ENCODE assay signal across 15 cellular contexts in genomic region chr1:23645338-23645737, GRCh38. TPM values are rescaled to one million over a fixed set of nuclear protein-coding genes. Genes with fewer than 3 reads are reported as not detected.
DNase-seq lines count a peak whose midpoint lies in the region; ATAC-seq and TF ChIP-seq lines count a peak whose summit lies in the region.
"Had no signal": no experiment of that assay in that cellular context is flagged by ENCODE, and none has a peak within 500 bp of the region (broad histone marks: within the 10 kb centered on the region; RNA-seq: fewer than 3 reads in every experiment).

No MANE protein-coding gene starts in this region.

- no peaks in the 10 kb centered on the region for H3K9me2 ChIP-seq in Karpas-422 (replicated peaks; ENCODE audit: insufficient read depth, low read length)

- H3K4me3 ChIP-seq in Karpas-422 (ENCODE audit: low read length) (no peak overlapping the region), thyroid gland (replicated peaks in 1 of 3) (no peak overlapping the region)

- DNase-seq in Right ventricle myocardium inferior (ENCODE audit: missing footprints) (peak; percentile 37), Right ventricle myocardium superior (no peak), Karpas-422 (peak; percentile 27), cerebellar cortex (ENCODE audit: low spot score) (peak; percentile 59), thyroid gland (no peak), DMS153 treated with DMSO at 0.1 percent for 48 hours (lab: John Stamatoyannopoulos, UW; ENCODE audit: unreplicated experiment) (no peak), amniotic stem cell (lab: John Stamatoyannopoulos, UW) (no peak)
- no peak for DNase-seq in activated effector memory CD4-positive, alpha-beta T cell treated with Interleukin-2 at 50 U/mL for 16 hours
- DNase-seq: 8988T; CD4-positive, alpha-beta memory T cell; DMS153; DND-41; HCEC 1CT; IMR-90 had no signal

- H3K9ac ChIP-seq in Karpas-422 (ENCODE audit: low read length) = no peak overlapping the region

- no peak overlapping the region for H3K27ac ChIP-seq in Karpas-422 (ENCODE audit: low read length)
- H3K27ac ChIP-seq in thyroid gland = peak overlapping the region in 2 of 3 donors; percentile 74 to 75
- H3K27ac ChIP-seq: C4-2B had no signal

- no peak overlapping the region for H3K4me2 ChIP-seq in Karpas-422 (ENCODE audit: low read depth, low read length, poor library complexity, severe bottlenecking)

- H3K27me3 ChIP-seq in Karpas-422 (ENCODE audit: low read length) (no peaks in the 10 kb centered on the region), thyroid gland (no peaks in the 10 kb centered on the region)

- H3K9me3 ChIP-seq in Karpas-422 (ENCODE audit: low read length) = no peaks in the 10 kb centered on the region
- H3K9me3 ChIP-seq in thyroid gland = no peaks in the 10 kb centered on the region

- H3K4me1 ChIP-seq in Karpas-422 (ENCODE audit: low read length) (no peaks in the 10 kb centered on the region), thyroid gland (peaks cover 22 to 30% of the 10 kb centered on the region in 2 donors)

- intact Hi-C loops in Right ventricle myocardium inferior (cut with DNase I) (no loop called here), Right ventricle myocardium superior (cut with DNase I) (no loop called here), thyroid gland (cut with DNase I) (no loop called here)

- no peaks in the 10 kb centered on the region for H4K20me1 ChIP-seq in Karpas-422 (ENCODE audit: insufficient read depth, low read depth, low read length)

- H3K79me2 ChIP-seq in Karpas-422 (ENCODE audit: low read length) = no peaks in the 10 kb centered on the region

- no peak for TF ChIP-seq CTCF in thyroid gland (IDR thresholded peaks at IDR 0.05)

- no peak for TF ChIP-seq POLR2A in thyroid gland (IDR thresholded peaks at IDR 0.05)

- ATAC-seq in Right ventricle myocardium inferior = no peak
- ATAC-seq in Right ventricle myocardium superior (ENCODE audit: poor library complexity) = no peak

- H3K36me3 ChIP-seq in Karpas-422 (ENCODE audit: insufficient read depth, low read length) = no peaks in the 10 kb centered on the region
- H3K36me3 ChIP-seq in thyroid gland = no peaks in the 10 kb centered on the region

- H2AFZ ChIP-seq in Karpas-422 (ENCODE audit: low read length) = no peak overlapping the region

- WGBS in thyroid gland, 2 donors = 86 to 88% methylated on average over 3 of the region's 3 CpGs

RNA-seq across cellular contexts. Expression of gene RPL11, which starts 46.3 kb away (rescaled TPM):
- 681 TPM for total RNA-seq in Right ventricle myocardium inferior
- total RNA-seq in Right ventricle myocardium superior = 570 TPM
- 1,479 and 2,277 TPM in 2 replicates for total RNA-seq in Karpas-422 (2014; rRNA removed; shearing (Covaris generic); ENCODE audit: low replicate concordance)
- total RNA-seq in thyroid gland = 1,000 to 10,000 TPM in 1 of 4 donors, 100 to 1,000 TPM in 3; 669 to 1,720 (median 801) TPM

Comparison
In these comparisons a context has a peak if more than half of its experiments do, and no peak if none do; other contexts are left out.
1. DNase-seq: peak in Right ventricle myocardium inferior (single experiment), Karpas-422 (single experiment) and cerebellar cortex (single experiment); none in Right ventricle myocardium superior (single experiment), thyroid gland (0 of 2), DMS153 treated with DMSO at 0.1 percent for 48 hours (single experiment), activated effector memory CD4-positive, alpha-beta T cell treated with Interleukin-2 at 50 U/mL for 16 hours (single experiment) and amniotic stem cell (single experiment).